1 cellular context compared by ENCODE assay signal in the genomic region with DNA sequence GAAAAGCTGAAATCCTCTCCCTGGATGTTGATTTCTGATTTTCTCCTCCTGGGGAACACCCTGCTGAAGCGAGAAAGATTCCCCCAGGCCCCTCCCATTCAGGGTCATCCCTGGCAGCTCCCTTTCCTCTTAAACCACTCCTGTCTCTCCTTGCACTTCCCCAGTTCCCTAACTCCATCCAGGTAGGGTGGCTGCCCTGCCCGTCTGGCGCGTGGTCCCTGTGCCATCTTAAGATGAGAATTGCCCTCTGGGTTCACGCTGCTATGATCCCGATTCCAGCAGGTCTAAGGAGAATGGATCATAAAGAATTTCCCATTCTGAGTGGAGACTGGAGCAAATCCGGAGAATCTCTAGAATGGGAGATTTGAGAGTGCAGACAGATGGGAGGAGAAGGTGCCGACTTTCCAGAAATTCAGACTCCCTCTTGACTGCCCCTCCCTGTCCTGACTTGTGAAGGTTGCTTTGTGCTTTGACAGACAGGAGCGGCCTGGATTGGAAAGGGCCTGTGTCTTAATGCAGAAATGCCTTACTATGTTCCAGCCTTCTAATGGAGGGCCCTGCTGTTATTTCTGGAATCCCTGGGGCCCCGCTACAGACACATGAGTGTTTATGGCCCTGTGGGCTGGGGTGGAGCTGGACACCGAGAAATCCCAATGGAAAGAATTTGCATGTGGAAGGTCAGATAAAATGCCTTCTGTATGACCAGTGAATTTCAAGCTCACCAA.
TF ChIP-seq lines count a peak whose summit lies in the region.

No MANE protein-coding gene starts in this region.

TF ChIP-seq in IMR-90, 13 proteins besides CTCF, POLR2A, EP300 and RAD21:
- TF ChIP-seq BHLHE40 (IDR thresholded peaks at IDR 0.05; ENCODE audit: low read depth, low read length) = no peak
- TF ChIP-seq FOS (IDR thresholded peaks at IDR 0.05; ENCODE audit: low read depth, low read length) = no peak
- no peak for TF ChIP-seq RFX5 (IDR thresholded peaks at IDR 0.05; ENCODE audit: low read depth, low read length)
- TF ChIP-seq CHD1 (IDR thresholded peaks at IDR 0.05; ENCODE audit: low read depth, low read length) = no peak
- no peak for TF ChIP-seq RCOR1 (IDR thresholded peaks at IDR 0.05; ENCODE audit: insufficient replicate concordance, low read length)
